ENCODE assay signal across 1 cellular context in the genomic region with DNA sequence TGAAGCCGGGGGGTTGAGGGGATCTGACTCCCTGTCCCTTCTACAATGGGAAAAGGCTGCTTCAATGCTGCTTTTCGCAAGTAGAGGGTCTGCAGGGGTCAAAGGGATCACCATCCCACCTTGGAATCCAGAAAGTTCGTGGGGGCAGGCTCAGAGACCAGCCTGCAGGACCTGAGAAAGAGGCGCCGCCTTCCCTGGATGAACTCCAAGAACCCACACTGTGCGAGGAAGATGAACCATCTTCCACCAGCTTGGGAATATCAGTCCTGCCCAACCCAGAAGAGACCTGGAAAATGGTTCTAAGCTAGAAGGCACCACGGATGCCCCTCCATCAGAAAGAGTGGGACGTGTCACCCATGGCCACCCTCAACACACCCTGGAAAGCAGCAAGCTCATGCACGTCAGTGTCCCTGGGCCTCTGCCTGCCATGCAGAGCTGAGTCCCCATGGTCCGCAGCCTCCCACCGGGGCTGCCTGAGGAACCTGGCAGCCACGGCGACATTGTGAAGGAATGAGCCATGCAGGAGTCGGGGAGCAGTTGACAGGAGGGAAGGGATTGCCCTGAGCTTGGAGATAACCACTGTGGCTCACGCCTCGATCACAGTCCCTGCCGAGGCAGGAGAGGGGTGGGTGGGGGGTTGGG.
TF ChIP-seq lines count a peak whose summit lies in the region.

No MANE protein-coding gene starts in this region.

TF ChIP-seq in HepG2, 621 proteins besides CTCF, POLR2A, EP300 and RAD21:
- TF ChIP-seq, protein P1, sequence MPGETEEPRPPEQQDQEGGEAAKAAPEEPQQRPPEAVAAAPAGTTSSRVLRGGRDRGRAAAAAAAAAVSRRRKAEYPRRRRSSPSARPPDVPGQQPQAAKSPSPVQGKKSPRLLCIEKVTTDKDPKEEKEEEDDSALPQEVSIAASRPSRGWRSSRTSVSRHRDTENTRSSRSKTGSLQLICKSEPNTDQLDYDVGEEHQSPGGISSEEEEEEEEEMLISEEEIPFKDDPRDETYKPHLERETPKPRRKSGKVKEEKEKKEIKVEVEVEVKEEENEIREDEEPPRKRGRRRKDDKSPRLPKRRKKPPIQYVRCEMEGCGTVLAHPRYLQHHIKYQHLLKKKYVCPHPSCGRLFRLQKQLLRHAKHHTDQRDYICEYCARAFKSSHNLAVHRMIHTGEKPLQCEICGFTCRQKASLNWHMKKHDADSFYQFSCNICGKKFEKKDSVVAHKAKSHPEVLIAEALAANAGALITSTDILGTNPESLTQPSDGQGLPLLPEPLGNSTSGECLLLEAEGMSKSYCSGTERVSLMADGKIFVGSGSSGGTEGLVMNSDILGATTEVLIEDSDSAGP (CRISPR knock-in tag; IDR thresholded peaks at IDR 0.05; ENCODE audit: borderline replicate concordance), result 0 out of 2 replicates have a peak, but pooled peaks have one; percentile 28
- no peak for TF ChIP-seq CCAR2 (optimal IDR thresholded peaks at IDR 0.05; ENCODE audit: low read depth, low read length)
- peak; percentile 25; the same call in 1 of the 2 replicates for TF ChIP-seq ZNF768 (CRISPR knock-in tag; IDR thresholded peaks at IDR 0.05)
- no peak for TF ChIP-seq SMARCC2 (IDR thresholded peaks at IDR 0.05)
- TF ChIP-seq, protein P2, sequence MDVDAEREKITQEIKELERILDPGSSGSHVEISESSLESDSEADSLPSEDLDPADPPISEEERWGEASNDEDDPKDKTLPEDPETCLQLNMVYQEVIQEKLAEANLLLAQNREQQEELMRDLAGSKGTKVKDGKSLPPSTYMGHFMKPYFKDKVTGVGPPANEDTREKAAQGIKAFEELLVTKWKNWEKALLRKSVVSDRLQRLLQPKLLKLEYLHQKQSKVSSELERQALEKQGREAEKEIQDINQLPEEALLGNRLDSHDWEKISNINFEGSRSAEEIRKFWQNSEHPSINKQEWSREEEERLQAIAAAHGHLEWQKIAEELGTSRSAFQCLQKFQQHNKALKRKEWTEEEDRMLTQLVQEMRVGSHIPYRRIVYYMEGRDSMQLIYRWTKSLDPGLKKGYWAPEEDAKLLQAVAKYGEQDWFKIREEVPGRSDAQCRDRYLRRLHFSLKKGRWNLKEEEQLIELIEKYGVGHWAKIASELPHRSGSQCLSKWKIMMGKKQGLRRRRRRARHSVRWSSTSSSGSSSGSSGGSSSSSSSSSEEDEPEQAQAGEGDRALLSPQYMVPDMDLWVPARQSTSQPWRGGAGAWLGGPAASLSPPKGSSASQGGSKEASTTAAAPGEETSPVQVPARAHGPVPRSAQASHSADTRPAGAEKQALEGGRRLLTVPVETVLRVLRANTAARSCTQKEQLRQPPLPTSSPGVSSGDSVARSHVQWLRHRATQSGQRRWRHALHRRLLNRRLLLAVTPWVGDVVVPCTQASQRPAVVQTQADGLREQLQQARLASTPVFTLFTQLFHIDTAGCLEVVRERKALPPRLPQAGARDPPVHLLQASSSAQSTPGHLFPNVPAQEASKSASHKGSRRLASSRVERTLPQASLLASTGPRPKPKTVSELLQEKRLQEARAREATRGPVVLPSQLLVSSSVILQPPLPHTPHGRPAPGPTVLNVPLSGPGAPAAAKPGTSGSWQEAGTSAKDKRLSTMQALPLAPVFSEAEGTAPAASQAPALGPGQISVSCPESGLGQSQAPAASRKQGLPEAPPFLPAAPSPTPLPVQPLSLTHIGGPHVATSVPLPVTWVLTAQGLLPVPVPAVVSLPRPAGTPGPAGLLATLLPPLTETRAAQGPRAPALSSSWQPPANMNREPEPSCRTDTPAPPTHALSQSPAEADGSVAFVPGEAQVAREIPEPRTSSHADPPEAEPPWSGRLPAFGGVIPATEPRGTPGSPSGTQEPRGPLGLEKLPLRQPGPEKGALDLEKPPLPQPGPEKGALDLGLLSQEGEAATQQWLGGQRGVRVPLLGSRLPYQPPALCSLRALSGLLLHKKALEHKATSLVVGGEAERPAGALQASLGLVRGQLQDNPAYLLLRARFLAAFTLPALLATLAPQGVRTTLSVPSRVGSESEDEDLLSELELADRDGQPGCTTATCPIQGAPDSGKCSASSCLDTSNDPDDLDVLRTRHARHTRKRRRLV (CRISPR knock-in tag; IDR thresholded peaks at IDR 0.05), result no peak
